Comparison of ENCODE assay signal across 11 cellular contexts in the genomic region with DNA sequence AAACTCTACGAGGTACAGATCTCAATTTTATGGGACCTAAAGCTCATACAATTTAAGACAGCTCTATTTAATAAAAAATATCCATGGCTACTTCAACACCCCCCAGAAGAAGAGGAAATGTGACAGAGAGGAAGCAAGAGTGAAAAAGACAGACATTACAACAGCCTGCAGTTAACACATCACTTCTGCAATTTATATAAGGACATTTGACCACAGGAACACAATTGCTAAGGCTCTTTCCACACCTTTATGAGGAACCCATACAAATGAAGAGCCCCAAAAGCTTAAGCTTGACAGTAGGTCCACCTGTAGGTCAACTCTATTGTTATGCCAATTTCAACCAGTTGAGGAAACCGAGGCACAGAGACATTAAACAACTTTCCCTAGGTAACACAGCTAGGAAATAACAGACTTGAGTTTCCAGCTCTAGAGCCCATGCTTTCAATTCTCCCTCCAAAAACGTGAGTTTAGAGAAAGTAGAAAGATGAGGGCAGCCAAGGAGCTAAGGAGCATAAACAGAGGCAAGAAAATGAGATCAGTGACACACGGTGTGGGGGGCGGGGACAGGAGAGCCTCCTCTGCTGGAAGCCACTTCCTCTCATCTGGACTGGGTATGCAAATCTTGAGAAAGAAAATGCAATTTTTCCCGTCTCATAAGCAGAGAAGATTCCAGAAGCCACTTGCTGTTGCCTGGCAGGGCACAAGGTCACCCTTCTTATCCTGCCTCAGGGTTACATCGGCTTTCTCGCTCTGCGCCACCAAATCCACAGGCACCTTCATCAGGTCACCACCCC. TPM values are rescaled to one million over a fixed set of nuclear protein-coding genes. Genes with fewer than 3 reads are reported as not detected.
DNase-seq lines count a peak whose midpoint lies in the region; ATAC-seq and TF ChIP-seq lines count a peak whose summit lies in the region.
"Had no signal": no experiment of that assay in that cellular context is flagged by ENCODE, and none has a peak within 500 bp of the region (broad histone marks: within the 10 kb centered on the region; RNA-seq: fewer than 3 reads in every experiment).

No MANE protein-coding gene starts in this region.

- H3K9me3 ChIP-seq in OCI-LY1 (ENCODE audit: low read length), result no peaks in the 10 kb centered on the region
- no peaks in the 10 kb centered on the region for H3K9me3 ChIP-seq in hepatocyte (ENCODE audit: low read depth)
- no peaks in the 10 kb centered on the region for H3K9me3 ChIP-seq in uterus

- peaks cover 7% of the 10 kb centered on the region; the same call in 1 of the 2 replicates for H3K9me2 ChIP-seq in GM23338 (ENCODE audit: insufficient read depth)
- H3K9me2 ChIP-seq in OCI-LY1 (ENCODE audit: low read depth, low read length), result no peaks in the 10 kb centered on the region
- no peaks in the 10 kb centered on the region for H3K9me2 ChIP-seq in hepatocyte (replicated peaks; ENCODE audit: insufficient read depth)

- intact Hi-C loops in uterus (cut with DNase I; ENCODE audit: low total_unique reads), result no loop called here

- peaks cover 5% of the 10 kb centered on the region for H3K27me3 Mint-ChIP-seq in GM23338 (ENCODE audit: insufficient read depth, low read depth, poor library complexity)

- no peak overlapping the region for H3K9ac ChIP-seq in OCI-LY1 (ENCODE audit: low read length)

- 79% methylated on average over 9 of the region's 9 CpGs for WGBS in hepatocyte (ENCODE audit: low lambda C conversion rate, missing lambda C conversion rate)

- TF ChIP-seq CTCF in GM23338 (conservative IDR thresholded peaks at IDR 0.05; ENCODE audit: low read depth in 2 of 2), result no peak
- no peak for TF ChIP-seq CTCF in OCI-LY1 (IDR thresholded peaks at IDR 0.05; ENCODE audit: low read length)
- no peak for TF ChIP-seq CTCF in hepatocyte (IDR thresholded peaks at IDR 0.05; ENCODE audit: poor library complexity)
- no peak for TF ChIP-seq CTCF in uterus (IDR thresholded peaks at IDR 0.05)

- H4K20me1 ChIP-seq in GM23338 (replicated peaks; ENCODE audit: insufficient read depth), result no peaks in the 10 kb centered on the region
- H4K20me1 ChIP-seq in OCI-LY1 (ENCODE audit: insufficient read depth, low read length), result no peaks in the 10 kb centered on the region
- no peaks in the 10 kb centered on the region for H4K20me1 ChIP-seq in hepatocyte (ENCODE audit: insufficient read depth, poor library complexity, severe bottlenecking)

- H3F3A ChIP-seq in GM23338 (replicated peaks; ENCODE audit: low read depth) (no peaks in the 10 kb centered on the region), OCI-LY1 (ENCODE audit: insufficient read depth, low read length) (no peaks in the 10 kb centered on the region)

- no peak for DNase-seq in GM23338 (ENCODE audit: low spot score)
- peak; percentile 67 for DNase-seq in medulla oblongata (ENCODE audit: extremely low spot score)
- no peak for DNase-seq in hepatocyte (ENCODE audit: low spot score)
- DNase-seq in uterus, result no peak
- no peak for DNase-seq in NCI-H2171 treated with DMSO at 0.1 percent for 48 hours (lab: John Stamatoyannopoulos, UW)
- DNase-seq: activated effector memory CD4-positive, alpha-beta T cell treated with anti-CD3 and anti-CD28 coated beads, Interleukin-2, amount 50 U/mL, for 16 hours; effector memory CD4-positive, alpha-beta T cell; NCI-H2107 had no signal

- H3K4me1 Mint-ChIP-seq in GM23338, result peaks cover 2% of the 10 kb centered on the region; the same call in 1 of the 3 replicates

- peaks cover 8% of the 10 kb centered on the region; the same call in 1 of the 3 replicates for H3K36me3 Mint-ChIP-seq in GM23338 (ENCODE audit: low read depth)
- H3K36me3 Mint-ChIP-seq: T-cell had no signal

- H3K27me3 ChIP-seq in GM23338 (ENCODE audit: insufficient read depth) (no peaks in the 10 kb centered on the region), OCI-LY1 (ENCODE audit: insufficient read depth, low read length) (no peaks in the 10 kb centered on the region; the same call in 1 of the 2 replicates), hepatocyte (no peaks in the 10 kb centered on the region), uterus (no peaks in the 10 kb centered on the region)

- H3K27ac ChIP-seq in GM23338 (ENCODE audit: low read depth), result no peak overlapping the region
- H3K27ac ChIP-seq in OCI-LY1 (ENCODE audit: low read depth, low read length, poor library complexity, severe bottlenecking), result no peak overlapping the region
- no peak overlapping the region for H3K27ac ChIP-seq in hepatocyte
- H3K27ac ChIP-seq in uterus, result no peak overlapping the region

- H3K9me3 Mint-ChIP-seq in GM23338, result peaks cover 13% of the 10 kb centered on the region
- H3K9me3 Mint-ChIP-seq: T-cell had no signal

- H3K4me3 Mint-ChIP-seq in GM23338, result no peak overlapping the region
- H3K4me3 Mint-ChIP-seq: T-cell had no signal

- TF ChIP-seq POLR2A in uterus (IDR thresholded peaks at IDR 0.05), result no peak

- H3K4me1 ChIP-seq in GM23338 (ENCODE audit: insufficient read depth), result no peaks in the 10 kb centered on the region
- H3K4me1 ChIP-seq in OCI-LY1 (ENCODE audit: insufficient read depth, low read length, severe bottlenecking), result peaks cover 21% of the 10 kb centered on the region
- no peaks in the 10 kb centered on the region for H3K4me1 ChIP-seq in hepatocyte (ENCODE audit: insufficient read depth)
- H3K4me1 ChIP-seq in uterus, result no peaks in the 10 kb centered on the region

- H3K36me3 ChIP-seq in GM23338 (ENCODE audit: insufficient read depth), result no peaks in the 10 kb centered on the region
- H3K36me3 ChIP-seq in OCI-LY1 (ENCODE audit: insufficient read depth, low read length), result no peaks in the 10 kb centered on the region
- H3K36me3 ChIP-seq in hepatocyte (replicated peaks; ENCODE audit: insufficient read depth, low read depth), result no peaks in the 10 kb centered on the region
- H3K36me3 ChIP-seq in uterus, result no peaks in the 10 kb centered on the region

- H3K4me2 ChIP-seq in GM23338, result no peak overlapping the region
- H3K4me2 ChIP-seq in OCI-LY1 (ENCODE audit: low read length), result peak overlapping the region; percentile 18; the same call in 1 of the 2 replicates
- no peak overlapping the region for H3K4me2 ChIP-seq in hepatocyte

- H3K4me3 ChIP-seq in GM23338 (no peak overlapping the region), OCI-LY1 (ENCODE audit: low read depth, low read length, poor library complexity, severe bottlenecking) (no peak overlapping the region), hepatocyte (no peak overlapping the region), uterus (no peak overlapping the region)

- peak; percentile 35 for ATAC-seq in GM18502 (IDR thresholded peaks at IDR 0.05; ENCODE audit: poor library complexity, unreplicated experiment)
- no peak for ATAC-seq in GM23338
- ATAC-seq: T-cell had no signal

- H2AFZ ChIP-seq in GM23338 (peak overlapping the region; percentile 56), OCI-LY1 (ENCODE audit: low read length) (no peak overlapping the region), hepatocyte (no peak overlapping the region)

- no peaks in the 10 kb centered on the region for H3K79me2 ChIP-seq in GM23338 (replicated peaks; ENCODE audit: insufficient read depth)
- no peaks in the 10 kb centered on the region for H3K79me2 ChIP-seq in OCI-LY1 (ENCODE audit: insufficient read depth, low read length)
- H3K79me2 ChIP-seq in hepatocyte, result no peaks in the 10 kb centered on the region

- no peak overlapping the region for H3K27ac Mint-ChIP-seq in GM23338

TF ChIP-seq in GM23338, 12 proteins besides CTCF, POLR2A, EP300 and RAD21 (continues in another document):
- TF ChIP-seq EZH2phosphoT487 (IDR thresholded peaks at IDR 0.05; ENCODE audit: unreplicated experiment), result no peak
- no peak for TF ChIP-seq NANOG (IDR thresholded peaks at IDR 0.05; ENCODE audit: borderline replicate concordance)

RNA-seq across cellular contexts. Expression of gene OR10P1, which starts 5.8 kb away (rescaled TPM):
- total RNA-seq in GM23338 (2014; rRNA removed; shearing (Covaris generic)), result not detected in 2 replicates
- not detected in 2 replicates for polyA plus RNA-seq in GM23338 (2016; fragmentation: Nextera tagmentation; extraction: Ambion mirVana)
- total RNA-seq in hepatocyte, result not detected in 2 replicates
- not detected in 2 replicates for polyA plus RNA-seq in hepatocyte
- total RNA-seq in uterus, result not detected
- total RNA-seq: T-cell had no signal
